ENCODE assay signal across 15 cellular contexts in the genomic region with DNA sequence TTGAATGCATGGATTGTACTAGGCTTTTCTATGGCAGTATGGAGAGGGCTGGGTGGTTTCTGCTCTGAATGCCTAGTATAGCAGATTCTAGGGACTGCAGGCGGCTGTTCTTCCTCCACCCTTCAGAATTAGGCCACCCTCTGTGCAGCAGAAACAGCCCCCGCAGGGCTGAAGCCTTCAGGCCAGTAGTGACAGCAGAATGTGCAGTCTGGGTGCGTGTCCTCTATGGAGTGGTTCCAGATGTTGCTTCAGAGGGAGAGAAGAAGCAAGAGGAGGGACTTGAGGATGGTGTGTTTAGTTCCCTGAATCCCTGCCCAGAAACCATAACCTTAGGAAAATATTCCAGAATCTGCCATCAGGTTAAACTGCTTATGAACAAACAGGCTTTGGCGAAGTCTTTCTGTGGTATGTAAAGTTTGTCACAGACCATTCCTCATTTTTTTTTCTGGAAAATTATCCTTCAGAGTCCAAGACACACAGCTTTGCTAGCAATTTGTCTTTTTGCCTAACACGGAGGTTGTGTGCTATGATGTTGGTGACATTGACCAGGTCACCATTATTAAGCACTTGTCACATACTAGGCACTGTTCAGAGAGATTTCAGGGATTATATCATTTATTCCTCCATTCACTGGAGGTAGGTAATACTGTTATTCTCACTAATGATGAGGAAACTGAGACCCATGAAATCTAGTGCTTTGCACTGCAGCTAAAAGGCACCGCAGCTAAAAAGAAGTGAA. TPM values are rescaled to one million over a fixed set of nuclear protein-coding genes. Genes with fewer than 3 reads are reported as not detected.
DNase-seq lines count a peak whose midpoint lies in the region; ATAC-seq and TF ChIP-seq lines count a peak whose summit lies in the region.
"Had no signal": no experiment of that assay in that cellular context is flagged by ENCODE, and none has a peak within 500 bp of the region (broad histone marks: within the 10 kb centered on the region; RNA-seq: fewer than 3 reads in every experiment).

No MANE protein-coding gene starts in this region.

- no peak for DNase-seq in CD4-positive, alpha-beta T cell
- DNase-seq in RPMI7951 (ENCODE audit: low read depth) (peak; percentile 68), fibroblast of villous mesenchyme (ENCODE audit: low read depth) (peak; percentile 85), MCF 10A (ENCODE audit: unreplicated experiment) (no peak), type B pancreatic cell (ENCODE audit: extremely low spot score, unreplicated experiment) (no peak)
- DNase-seq in activated CD4-positive, alpha-beta memory T cell treated with anti-CD3 and anti-CD28 coated beads for 36 hours = no peak
- DNase-seq: activated CD4-positive, CD25-positive, alpha-beta regulatory T cell treated with anti-CD3 and anti-CD28 coated beads, Interleukin-2, amount 50 U/mL, for 72 hours; activated effector memory CD4-positive, alpha-beta T cell treated with Interleukin-2 at 50 U/mL for 16 hours; central memory CD4-positive, alpha-beta T cell; foreskin melanocyte; NCI-H1694 treated with DMSO at 0.1 percent for 48 hours had no signal

- H3K27ac Mint-ChIP-seq in CD4-positive, alpha-beta T cell = peak overlapping the region; percentile 62
- peak overlapping the region; percentile 83 to 88 (median 88) for H3K27ac Mint-ChIP-seq in nephron
- no peak overlapping the region for H3K27ac Mint-ChIP-seq in activated CD4-positive, alpha-beta memory T cell treated with anti-CD3 and anti-CD28 coated beads for 36 hours
- no peak overlapping the region for H3K27ac Mint-ChIP-seq in MCF 10A (ENCODE audit: low read depth, unreplicated experiment)
- no peak overlapping the region for H3K27ac Mint-ChIP-seq in type B pancreatic cell
- H3K27ac Mint-ChIP-seq: progenitor cell of endocrine pancreas; stimulated activated naive CD8-positive, alpha-beta T cell treated with anti-CD3 and anti-CD28 coated beads, Interleukin-15, Interleukin-2, amounts not matched to agents 100 ng/mL and 50 ng/mL, for 24 hours had no signal

- CTCF ChIA-PET in CD4-positive, alpha-beta T cell (lab: Charles Lee) = interaction anchor here (0.9 kb wide), 1 partner anchor 63 kb away, joined by 3 read pairs; no protein-coding TSS in a partner anchor
- CTCF ChIA-PET in activated CD4-positive, alpha-beta memory T cell treated with anti-CD3 and anti-CD28 coated beads for 36 hours (lab: Charles Lee) = interaction anchor here (2.0 kb wide), 1 partner anchor 28 kb away, joined by 5 read pairs; no protein-coding TSS in a partner anchor
- CTCF ChIA-PET in MCF 10A (lab: Yijun Ruan, JAX) = interaction anchor here (0.6 kb wide), 1 partner anchor 1509 kb away, joined by 3 read pairs; no protein-coding TSS in a partner anchor

- POLR2A ChIA-PET in CD4-positive, alpha-beta T cell (lab: Charles Lee) = interaction anchor here (0.6 to 2.1 kb wide), 6 partner anchors 10 to 28 kb away, joined by 3 to 7 read pairs (median 4); a partner anchor contains a TSS
- POLR2A ChIA-PET in activated CD4-positive, alpha-beta memory T cell treated with anti-CD3 and anti-CD28 coated beads for 36 hours (lab: Charles Lee) = no interaction called here
- POLR2A ChIA-PET in MCF 10A (lab: Yijun Ruan, JAX) = no interaction called here

- intact Hi-C loops in CD4-positive, alpha-beta T cell (cut with DNase I, micrococcal nuclease) = loop anchor here in 1 of 2 experiments (2.0 kb wide), 1 partner anchor 17 kb away; no protein-coding TSS in a partner anchor
- intact Hi-C loops in activated CD4-positive, alpha-beta memory T cell treated with anti-CD3 and anti-CD28 coated beads for 36 hours (cut with micrococcal nuclease) = no loop called here
- intact Hi-C loops in MCF 10A (cut with micrococcal nuclease) = no loop called here

- no peak for ATAC-seq in CD4-positive, alpha-beta T cell (ENCODE audit: poor library complexity)
- ATAC-seq in GM19397 (IDR thresholded peaks at IDR 0.05; ENCODE audit: unreplicated experiment) = no peak

- H3K27me3 Mint-ChIP-seq in CD4-positive, alpha-beta T cell = no peaks in the 10 kb centered on the region
- no peaks in the 10 kb centered on the region for H3K27me3 Mint-ChIP-seq in nephron (ENCODE audit: low read depth)
- H3K27me3 Mint-ChIP-seq in activated CD4-positive, alpha-beta memory T cell treated with anti-CD3 and anti-CD28 coated beads for 36 hours = no peaks in the 10 kb centered on the region
- no peaks in the 10 kb centered on the region for H3K27me3 Mint-ChIP-seq in MCF 10A (ENCODE audit: insufficient read depth, unreplicated experiment)
- no peaks in the 10 kb centered on the region for H3K27me3 Mint-ChIP-seq in type B pancreatic cell
- H3K27me3 Mint-ChIP-seq: progenitor cell of endocrine pancreas; stimulated activated naive CD8-positive, alpha-beta T cell treated with anti-CD3 and anti-CD28 coated beads, Interleukin-15, Interleukin-2, amounts not matched to agents 100 ng/mL and 50 ng/mL, for 24 hours had no signal

- H3K36me3 Mint-ChIP-seq in CD4-positive, alpha-beta T cell (ENCODE audit: low read depth) = peaks cover 78% of the 10 kb centered on the region
- H3K36me3 Mint-ChIP-seq in nephron (ENCODE audit: low read depth) = no peaks in the 10 kb centered on the region
- peaks cover 14% of the 10 kb centered on the region for H3K36me3 Mint-ChIP-seq in activated CD4-positive, alpha-beta memory T cell treated with anti-CD3 and anti-CD28 coated beads for 36 hours
- no peaks in the 10 kb centered on the region for H3K36me3 Mint-ChIP-seq in MCF 10A (ENCODE audit: insufficient read depth, unreplicated experiment)
- no peaks in the 10 kb centered on the region for H3K36me3 Mint-ChIP-seq in type B pancreatic cell

- H3K4me3 Mint-ChIP-seq in CD4-positive, alpha-beta T cell = no peak overlapping the region
- H3K4me3 Mint-ChIP-seq in nephron (peak overlapping the region in 1 of 3 experiments; percentile 15), MCF 10A (ENCODE audit: unreplicated experiment) (no peak overlapping the region), type B pancreatic cell (no peak overlapping the region)
- H3K4me3 Mint-ChIP-seq in activated CD4-positive, alpha-beta memory T cell treated with anti-CD3 and anti-CD28 coated beads for 36 hours = no peak overlapping the region
- H3K4me3 Mint-ChIP-seq: stimulated activated naive CD8-positive, alpha-beta T cell treated with anti-CD3 and anti-CD28 coated beads, Interleukin-15, Interleukin-2, amounts not matched to agents 100 ng/mL and 50 ng/mL, for 24 hours had no signal

- H3K9me3 ChIP-seq in CD4-positive, alpha-beta T cell (ENCODE audit: control insufficient read depth, low read length) = no peaks in the 10 kb centered on the region

- peaks cover 38% of the 10 kb centered on the region for H3K4me1 Mint-ChIP-seq in CD4-positive, alpha-beta T cell (ENCODE audit: low read depth)
- H3K4me1 Mint-ChIP-seq in nephron (peaks cover 8% of the 10 kb centered on the region), MCF 10A (ENCODE audit: insufficient read depth, unreplicated experiment) (no peaks in the 10 kb centered on the region), type B pancreatic cell (ENCODE audit: unreplicated experiment) (peaks cover 14% of the 10 kb centered on the region)
- H3K4me1 Mint-ChIP-seq in activated CD4-positive, alpha-beta memory T cell treated with anti-CD3 and anti-CD28 coated beads for 36 hours (ENCODE audit: low read depth) = peaks cover 15% of the 10 kb centered on the region

- no peak for TF ChIP-seq CTCF in CD4-positive, alpha-beta T cell (IDR thresholded peaks at IDR 0.05)
- TF ChIP-seq CTCF in fibroblast of villous mesenchyme (IDR thresholded peaks at IDR 0.05; ENCODE audit: insufficient read depth, low read depth, low read length) = no peak
- TF ChIP-seq CTCF in nephron (IDR thresholded peaks at IDR 0.05; ENCODE audit: unreplicated experiment in 3 of 3) = no peak
- no peak for TF ChIP-seq CTCF in MCF 10A (IDR thresholded peaks at IDR 0.05; ENCODE audit: unreplicated experiment)
- TF ChIP-seq CTCF in type B pancreatic cell (conservative IDR thresholded peaks at IDR 0.05) = no peak

- H3K27ac ChIP-seq in CD4-positive, alpha-beta T cell (ENCODE audit: low read depth, low read length) = no peak overlapping the region

- BruUV-seq in MCF 10A (replicated peaks; lab: Mats Ljungman, UMichigan) = no TSS peak

- H3K27me3 ChIP-seq in CD4-positive, alpha-beta T cell (ENCODE audit: control insufficient read depth, insufficient read depth, low read length) = no peaks in the 10 kb centered on the region

- no peaks in the 10 kb centered on the region for H3K9me3 Mint-ChIP-seq in CD4-positive, alpha-beta T cell
- no peaks in the 10 kb centered on the region for H3K9me3 Mint-ChIP-seq in nephron
- H3K9me3 Mint-ChIP-seq in activated CD4-positive, alpha-beta memory T cell treated with anti-CD3 and anti-CD28 coated beads for 36 hours = no peaks in the 10 kb centered on the region
- H3K9me3 Mint-ChIP-seq in MCF 10A (ENCODE audit: unreplicated experiment) = no peaks in the 10 kb centered on the region
- H3K9me3 Mint-ChIP-seq in type B pancreatic cell = no peaks in the 10 kb centered on the region
- H3K9me3 Mint-ChIP-seq: stimulated activated naive CD8-positive, alpha-beta T cell treated with anti-CD3 and anti-CD28 coated beads, Interleukin-15, Interleukin-2, amounts not matched to agents 100 ng/mL and 50 ng/mL, for 24 hours had no signal

- H3K4me3 ChIP-seq in fibroblast of villous mesenchyme (ENCODE audit: low read depth, low read length) = no peak overlapping the region

RNA-seq across cellular contexts. Expression of a gene that starts 21.1 kb away (rescaled TPM):
- total RNA-seq in CD4-positive, alpha-beta T cell = 10 to 100 TPM; 12.6 to 13.7 TPM
- total RNA-seq in RPMI7951 (2014; rRNA removed; shearing (Covaris generic)) = 7.4 and 8.5 TPM in 2 replicates
- 5.2 and 5.6 TPM in 2 replicates for total RNA-seq in fibroblast of villous mesenchyme
- 10 to 100 TPM; 15.9 to 16.7 TPM for total RNA-seq in activated CD4-positive, alpha-beta memory T cell treated with anti-CD3 and anti-CD28 coated beads for 36 hours
- 0.19 and 0.27 TPM in 2 replicates for total RNA-seq in MCF 10A (2022)
- 1.6 and 3.6 TPM in 2 replicates for total RNA-seq in type B pancreatic cell (ENCODE audit: low replicate concordance)

RNA-seq across cellular contexts. Expression of a gene that starts 56.3 kb away (rescaled TPM):
- 100 to 1,000 TPM; 172 to 175 TPM for total RNA-seq in CD4-positive, alpha-beta T cell
- 43.4 and 45.3 TPM in 2 replicates for total RNA-seq in RPMI7951 (2014; rRNA removed; shearing (Covaris generic))
- total RNA-seq in fibroblast of villous mesenchyme (14.2 and 22.0 TPM in 2 replicates), MCF 10A (2022) (32.8 and 35.2 TPM in 2 replicates), type B pancreatic cell (ENCODE audit: low replicate concordance) (6.0 and 12.9 TPM in 2 replicates)
- total RNA-seq in activated CD4-positive, alpha-beta memory T cell treated with anti-CD3 and anti-CD28 coated beads for 36 hours = 10 to 100 TPM; 55.9 to 56.3 TPM

Comparison
In these comparisons a context has a peak if more than half of its experiments do, and no peak if none do; other contexts are left out.
1. DNase-seq: peak in RPMI7951 (single experiment) and fibroblast of villous mesenchyme (single experiment); none in CD4-positive, alpha-beta T cell (0 of 10), activated CD4-positive, alpha-beta memory T cell treated with anti-CD3 and anti-CD28 coated beads for 36 hours (single experiment), MCF 10A (single experiment) and type B pancreatic cell (single experiment).
2. H3K27ac Mint-ChIP-seq: peak in CD4-positive, alpha-beta T cell (single experiment) and nephron (3 of 3); none in activated CD4-positive, alpha-beta memory T cell treated with anti-CD3 and anti-CD28 coated beads for 36 hours (single experiment), MCF 10A (single experiment) and type B pancreatic cell (single experiment).